ENCODE assay signal across 12 cellular contexts in genomic region chr2:201880620-201881381, GRCh38.
DNase-seq lines count a peak whose midpoint lies in the region; ATAC-seq and TF ChIP-seq lines count a peak whose summit lies in the region.
"Had no signal": no experiment of that assay in that cellular context is flagged by ENCODE, and none has a peak within 500 bp of the region (broad histone marks: within the 10 kb centered on the region; RNA-seq: fewer than 3 reads in every experiment).

No MANE protein-coding gene starts in this region.

- no peak for TF ChIP-seq CTCF in foreskin fibroblast (IDR thresholded peaks at IDR 0.05; ENCODE audit: low read depth, low read length)

- H3K4me3 ChIP-seq in foreskin fibroblast (ENCODE audit: low read depth in 1 of 2, low read length in 2 of 2) = peak overlapping the region; percentile 8 to 16
- H3K4me3 ChIP-seq: ovary had no signal

- DNase-seq in AG08396 (ENCODE audit: low spot score) (peak; percentile 37), M059J (ENCODE audit: low read depth) (peak; percentile 78), foreskin fibroblast (peak; percentile 81 to 86), ecto neural progenitor cell (ENCODE audit: low spot score) (no peak), middle frontal gyrus (ENCODE audit: extremely low spot score, low spot score) (no peak)
- DNase-seq in activated naive CD4-positive, alpha-beta T cell treated with Interleukin-2 at 50 U/mL for 16 hours = no peak
- DNase-seq: central memory CD4-positive, alpha-beta T cell; KG1; ovary had no signal

- ATAC-seq in GM19395 (IDR thresholded peaks at IDR 0.05; ENCODE audit: unreplicated experiment) (peak; percentile 62), HG02884 (IDR thresholded peaks at IDR 0.05; ENCODE audit: unreplicated experiment) (no peak)
- ATAC-seq: stimulated activated effector memory CD8-positive, alpha-beta T cell treated with anti-CD3 and anti-CD28 coated beads, Interleukin-12 subunit alpha, Interleukin-12 subunit beta, amount 100 ng/mL, for 72 hours had no signal

Comparison
In these comparisons a context has a peak if more than half of its experiments do, and no peak if none do; other contexts are left out.
1. DNase-seq: peak in AG08396 (single experiment), M059J (single experiment) and foreskin fibroblast (2 of 2); none in activated naive CD4-positive, alpha-beta T cell treated with Interleukin-2 at 50 U/mL for 16 hours (single experiment), ecto neural progenitor cell (single experiment) and middle frontal gyrus (single experiment).